ENCODE assay signal across 2 cellular contexts in genomic region chr16:89765292-89765810, GRCh38.
TF ChIP-seq lines count a peak whose summit lies in the region.

No MANE protein-coding gene starts in this region.

TF ChIP-seq in liver, 16 proteins besides CTCF, POLR2A, EP300 and RAD21:
- TF ChIP-seq SP1 (IDR thresholded peaks at IDR 0.05), result no peak
- no peak for TF ChIP-seq EGR1 (IDR thresholded peaks at IDR 0.05; ENCODE audit: low read depth in 2 of 2)
- TF ChIP-seq, protein P1, sequence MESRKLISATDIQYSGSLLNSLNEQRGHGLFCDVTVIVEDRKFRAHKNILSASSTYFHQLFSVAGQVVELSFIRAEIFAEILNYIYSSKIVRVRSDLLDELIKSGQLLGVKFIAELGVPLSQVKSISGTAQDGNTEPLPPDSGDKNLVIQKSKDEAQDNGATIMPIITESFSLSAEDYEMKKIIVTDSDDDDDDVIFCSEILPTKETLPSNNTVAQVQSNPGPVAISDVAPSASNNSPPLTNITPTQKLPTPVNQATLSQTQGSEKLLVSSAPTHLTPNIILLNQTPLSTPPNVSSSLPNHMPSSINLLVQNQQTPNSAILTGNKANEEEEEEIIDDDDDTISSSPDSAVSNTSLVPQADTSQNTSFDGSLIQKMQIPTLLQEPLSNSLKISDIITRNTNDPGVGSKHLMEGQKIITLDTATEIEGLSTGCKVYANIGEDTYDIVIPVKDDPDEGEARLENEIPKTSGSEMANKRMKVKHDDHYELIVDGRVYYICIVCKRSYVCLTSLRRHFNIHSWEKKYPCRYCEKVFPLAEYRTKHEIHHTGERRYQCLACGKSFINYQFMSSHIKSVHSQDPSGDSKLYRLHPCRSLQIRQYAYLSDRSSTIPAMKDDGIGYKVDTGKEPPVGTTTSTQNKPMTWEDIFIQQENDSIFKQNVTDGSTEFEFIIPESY (IDR thresholded peaks at IDR 0.05), result no peak
- no peak for TF ChIP-seq GABPA (IDR thresholded peaks at IDR 0.05 in 1 of 2, conservative IDR thresholded peaks at IDR 0.05 in 1 of 2)
- no peak for TF ChIP-seq HNF4A (conservative IDR thresholded peaks at IDR 0.05)
- TF ChIP-seq YY1 (IDR thresholded peaks at IDR 0.05), result no peak
- TF ChIP-seq MAX (IDR thresholded peaks at IDR 0.05), result no peak
- no peak for TF ChIP-seq JUND (IDR thresholded peaks at IDR 0.05)
- TF ChIP-seq FOXA2 (IDR thresholded peaks at IDR 0.05), result no peak
- TF ChIP-seq NR2F2 (IDR thresholded peaks at IDR 0.05), result no peak
- no peak for TF ChIP-seq HNF4G (IDR thresholded peaks at IDR 0.05)
- no peak for TF ChIP-seq REST (IDR thresholded peaks at IDR 0.05)
- no peak for TF ChIP-seq RXRA (IDR thresholded peaks at IDR 0.05)
- TF ChIP-seq, protein P2, sequence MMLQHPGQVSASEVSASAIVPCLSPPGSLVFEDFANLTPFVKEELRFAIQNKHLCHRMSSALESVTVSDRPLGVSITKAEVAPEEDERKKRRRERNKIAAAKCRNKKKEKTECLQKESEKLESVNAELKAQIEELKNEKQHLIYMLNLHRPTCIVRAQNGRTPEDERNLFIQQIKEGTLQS (IDR thresholded peaks at IDR 0.05), result no peak
- TF ChIP-seq FOXA1 (IDR thresholded peaks at IDR 0.05), result no peak
- no peak for TF ChIP-seq TAF1 (conservative IDR thresholded peaks at IDR 0.05)

TF ChIP-seq in HepG2, 621 proteins besides CTCF, POLR2A, EP300 and RAD21:
- TF ChIP-seq MED8 (CRISPR knock-in tag; IDR thresholded peaks at IDR 0.05; ENCODE audit: insufficient replicate concordance) (no peak), ZNF282 (IDR thresholded peaks at IDR 0.05; ENCODE audit: partially characterized antibody) (no peak)
